In the genomic region with DNA sequence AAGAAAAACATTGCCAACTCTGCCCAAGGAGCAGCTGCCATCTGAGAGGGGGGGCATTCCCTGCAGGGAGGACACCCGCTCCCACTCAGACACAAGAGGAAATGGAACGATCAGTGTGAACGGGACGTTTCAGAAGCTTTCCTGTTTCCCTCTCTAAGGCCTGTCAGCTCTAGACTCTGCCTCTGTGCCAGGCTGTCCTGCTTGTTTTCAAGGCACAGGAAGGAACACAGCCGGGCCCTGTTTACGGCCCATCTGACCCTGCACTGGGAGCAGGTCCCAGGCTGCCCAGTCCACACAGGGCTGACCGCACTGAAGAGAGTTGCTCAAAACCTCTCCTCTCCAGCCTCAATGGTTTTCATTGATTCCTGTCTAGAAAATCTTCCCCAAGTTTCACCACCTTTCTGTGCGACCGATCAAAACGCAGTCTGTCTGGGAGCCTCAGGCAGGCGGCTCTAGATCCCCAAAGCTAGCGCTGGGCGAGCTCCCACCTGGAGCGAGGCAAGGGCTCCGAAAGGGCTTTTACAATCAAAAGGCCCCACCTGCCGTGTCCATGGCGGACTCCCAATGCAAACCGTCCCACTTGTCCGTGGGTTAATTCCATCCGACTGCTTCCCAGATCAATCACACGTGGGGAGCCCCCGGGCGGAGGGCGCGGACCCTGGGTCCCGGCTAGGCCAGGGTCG, we compare ENCODE assay signal across 8 cellular contexts. TPM values are rescaled to one million over a fixed set of nuclear protein-coding genes. Genes with fewer than 3 reads are reported as not detected.
DNase-seq lines count a peak whose midpoint lies in the region; ATAC-seq lines count a peak whose summit lies in the region.

No MANE protein-coding gene starts in this region.

- no peaks in the 10 kb centered on the region for H3K27me3 Mint-ChIP-seq in effector memory CD8-positive, alpha-beta T cell

- H3K27me3 ChIP-seq in mucosa of rectum (ENCODE audit: control insufficient read depth in 2 of 2, insufficient read depth in 2 of 2, low read length in 2 of 2), result no peaks in the 10 kb centered on the region
- no peaks in the 10 kb centered on the region for H3K27me3 ChIP-seq in aorta (ENCODE audit: control insufficient read depth in 1 of 2, insufficient read depth in 2 of 2, low read length in 1 of 2)

- peaks cover 18% of the 10 kb centered on the region for H3K36me3 Mint-ChIP-seq in effector memory CD8-positive, alpha-beta T cell (ENCODE audit: insufficient read depth)

- peak overlapping the region; percentile 64 to 71 for H3K4me3 ChIP-seq in mucosa of rectum (ENCODE audit: low read length in 2 of 2)
- H3K4me3 ChIP-seq in aorta (ENCODE audit: low read length in 2 of 2), result peak overlapping the region; percentile 79 to 92

- WGBS in aorta, 2 donors, result 40 to 43% methylated on average over 27 of the region's 27 CpGs

- H3K4me1 Mint-ChIP-seq in effector memory CD8-positive, alpha-beta T cell (ENCODE audit: low read depth in 2 of 2), result peaks cover 42% of the 10 kb centered on the region in 2 donors

- H3K36me3 ChIP-seq in ES-I3 (ENCODE audit: insufficient read depth, low read length) (no peaks in the 10 kb centered on the region), mucosa of rectum (ENCODE audit: control insufficient read depth in 2 of 2, insufficient read depth in 2 of 2, low read length in 2 of 2) (no peaks in the 10 kb centered on the region), aorta (ENCODE audit: control insufficient read depth in 1 of 2, insufficient read depth in 2 of 2, low read length in 1 of 2) (no peaks in the 10 kb centered on the region)

- intact Hi-C loops in aorta (cut with DNase I), result loop anchor here (2.0 to 10.0 kb wide), 3 partner anchors 39 to 329 kb away; a partner anchor contains a TSS

- no peak for ATAC-seq in effector memory CD8-positive, alpha-beta T cell (replicated peaks)
- ATAC-seq in aorta (ENCODE audit: low FRiP score) (peak; percentile 61), HG02852 (IDR thresholded peaks at IDR 0.05; ENCODE audit: unreplicated experiment) (no peak), GM19395 (IDR thresholded peaks at IDR 0.05; ENCODE audit: unreplicated experiment) (no peak)

- H3K27ac ChIP-seq in mucosa of rectum (ENCODE audit: low read depth in 2 of 2, low read length in 2 of 2) (peak overlapping the region; percentile 75 to 80), aorta (ENCODE audit: low read depth in 1 of 2, low read length in 2 of 2) (peak overlapping the region in 1 of 2 donors; percentile 80)

- H3K9me3 Mint-ChIP-seq in effector memory CD8-positive, alpha-beta T cell, result no peaks in the 10 kb centered on the region

- peaks cover 13% of the 10 kb centered on the region; the same call in 1 of the 2 replicates for H3K4me1 ChIP-seq in ES-I3 (ENCODE audit: insufficient read depth, low read length)
- H3K4me1 ChIP-seq in mucosa of rectum (ENCODE audit: control insufficient read depth in 2 of 2, insufficient read depth in 2 of 2, low read length in 2 of 2), result peaks cover 32 to 45% of the 10 kb centered on the region in 2 donors
- H3K4me1 ChIP-seq in aorta (ENCODE audit: control insufficient read depth in 1 of 2, insufficient read depth in 2 of 2, low read length in 2 of 2), result no peaks in the 10 kb centered on the region

- H3K9me3 ChIP-seq in ES-I3 (ENCODE audit: control insufficient read depth, insufficient read depth, low read length), result no peaks in the 10 kb centered on the region
- no peaks in the 10 kb centered on the region for H3K9me3 ChIP-seq in mucosa of rectum (ENCODE audit: control insufficient read depth in 2 of 2, low read length in 2 of 2)
- H3K9me3 ChIP-seq in aorta (ENCODE audit: control insufficient read depth, low read length), result no peaks in the 10 kb centered on the region

- peak overlapping the region; percentile 70 for H3K9ac ChIP-seq in ES-I3 (ENCODE audit: low read depth, low read length)
- peak overlapping the region; percentile 72 to 75 for H3K9ac ChIP-seq in mucosa of rectum (ENCODE audit: low read depth in 1 of 2, low read length in 2 of 2)

- H3K27ac Mint-ChIP-seq in effector memory CD8-positive, alpha-beta T cell, result peak overlapping the region; percentile 90 to 91

- DNase-seq in RKO (ENCODE audit: low spot score) (peak; percentile 64), aorta (no peak), iPS-NIHi7 (ENCODE audit: extremely low spot score) (no peak)
- no peak for DNase-seq in effector memory CD8-positive, alpha-beta T cell

- H3K4me3 Mint-ChIP-seq in effector memory CD8-positive, alpha-beta T cell, result peak overlapping the region; percentile 72 to 75

RNA-seq across cellular contexts. Expression of a gene that starts 1.5 kb away (rescaled TPM):
- total RNA-seq in aorta, result 100 to 1,000 TPM; 101 to 120 TPM
- polyA plus RNA-seq in aorta, result 100 to 1,000 TPM in 1 of 2 donors, 10 to 100 TPM in 1; 35.9 to 205 TPM

RNA-seq across cellular contexts. Expression of a gene that starts 20.1 kb away (rescaled TPM):
- 1 to 10 TPM in 1 of 2 donors, under 1 TPM in 1; 0.88 to 1.5 TPM for total RNA-seq in aorta
- polyA plus RNA-seq in aorta, result 1 to 10 TPM in 1 of 2 donors, under 1 TPM in 1; 0.05 to 1.0 TPM

RNA-seq across cellular contexts. Expression of a gene that starts 28.2 kb away (rescaled TPM):
- total RNA-seq in aorta, result 10 to 100 TPM; 60.2 to 61.3 TPM
- polyA plus RNA-seq in aorta, result 100 to 1,000 TPM in 1 of 2 donors, 10 to 100 TPM in 1; 88.6 to 116 TPM
